In the genomic region with DNA sequence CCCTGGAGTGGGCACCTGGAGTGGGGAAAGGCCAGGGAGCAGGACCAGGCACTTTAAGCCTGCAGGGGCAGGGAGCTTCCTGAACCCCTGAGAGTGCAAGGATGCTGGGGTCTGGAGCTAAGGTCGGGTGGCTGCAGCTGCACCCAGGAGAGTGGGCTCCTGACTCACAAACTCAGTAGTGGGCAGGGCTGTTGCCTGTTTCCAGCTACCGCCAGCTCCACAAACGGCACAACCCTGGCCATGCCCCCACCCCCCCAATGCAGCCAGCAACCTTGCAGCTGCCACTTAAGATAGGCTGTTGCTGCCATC, we compare ENCODE assay signal across 17 cellular contexts.
A peak's percentile ranks its signal among the peaks of the same experiment; 100 is the strongest.
DNase-seq lines count a peak whose midpoint lies in the region; ATAC-seq lines count a peak whose summit lies in the region.
"Had no signal": no experiment of that assay in that cellular context is flagged by ENCODE, and none has a peak within 500 bp of the region (broad histone marks: within the 10 kb centered on the region; RNA-seq: fewer than 3 reads in every experiment).

No MANE protein-coding gene starts in this region.

- no peak overlapping the region for H2BK120ac ChIP-seq in neuronal stem cell (ENCODE audit: low read depth, low read length)

- peaks cover 2 to 26% of the 10 kb centered on the region in 2 donors for H3K9me3 ChIP-seq in neuronal stem cell (replicated peaks in 1 of 2; ENCODE audit: control insufficient read depth in 2 of 2, insufficient read depth in 1 of 2, low read depth in 1 of 2, low read length in 2 of 2)

- H2BK12ac ChIP-seq in neuronal stem cell (ENCODE audit: low read length): no peak overlapping the region

- no CpG with 5 or more reads among the region's 3 CpGs for WGBS in neuronal stem cell (ENCODE audit: extremely low coverage in 2 of 2, insufficient read length in 2 of 2, insufficient replicate concordance in 1 of 2), 2 donors

- intact Hi-C loops in left ventricle myocardium superior (cut with micrococcal nuclease) (no loop called here), cardiac septum (cut with DNase I) (no loop called here)

- no peaks in the 10 kb centered on the region for H3K4me1 Mint-ChIP-seq in stimulated activated memory B cell treated with anti-CD40 and anti-IgM and Interleukin-4, amounts not matched to agents 10 μg/mL and 1 μg/mL and 100 μg/mL, for 72 hours

- H3K4me2 ChIP-seq in neuronal stem cell (ENCODE audit: insufficient read depth, low read length, poor library complexity, severe bottlenecking): no peak overlapping the region

- ATAC-seq in left ventricle myocardium superior (no peak), left lobe of liver (peak; percentile 48)
- ATAC-seq in stimulated activated memory B cell treated with anti-CD40 and anti-IgM and Interleukin-4, amounts not matched to agents 10 μg/mL and 1 μg/mL and 100 μg/mL, for 72 hours: peak; percentile 39

- H2AK5ac ChIP-seq in neuronal stem cell (ENCODE audit: low read depth, low read length): no peak overlapping the region

- H2AFZ ChIP-seq in neuronal stem cell (ENCODE audit: low read length): no peak overlapping the region
- H2AFZ ChIP-seq: GM23248 had no signal

- no peaks in the 10 kb centered on the region for H3K36me3 Mint-ChIP-seq in stimulated activated memory B cell treated with anti-CD40 and anti-IgM and Interleukin-4, amounts not matched to agents 10 μg/mL and 1 μg/mL and 100 μg/mL, for 72 hours
- H3K36me3 Mint-ChIP-seq: CD4-positive, alpha-beta memory T cell had no signal

- H3K27ac Mint-ChIP-seq in stimulated activated memory B cell treated with anti-CD40 and anti-IgM and Interleukin-4, amounts not matched to agents 10 μg/mL and 1 μg/mL and 100 μg/mL, for 72 hours: no peak overlapping the region
- H3K27ac Mint-ChIP-seq: CD4-positive, alpha-beta memory T cell; H9; HFFc6 had no signal

- H2BK5ac ChIP-seq in neuronal stem cell (ENCODE audit: low read length): no peak overlapping the region

- peak; percentile 29 for DNase-seq in left ventricle myocardium superior
- DNase-seq in cardiac septum (ENCODE audit: low spot score): no peak
- DNase-seq in left lobe of liver (ENCODE audit: low spot score): no peak
- DNase-seq in neuronal stem cell (ENCODE audit: low spot score): no peak
- DNase-seq in DMS 273 treated with DMSO at 0.1 percent for 48 hours (lab: John Stamatoyannopoulos, UW): no peak
- no peak for DNase-seq in T-helper 2 cell
- DNase-seq in HCEC 1CT: no peak
- DNase-seq: C1 segment of cervical spinal cord, Calu3, COR-L47, DMS153, DND-41, GM23248, H9, HFFc6 had no signal

- no peaks in the 10 kb centered on the region for H3K36me3 ChIP-seq in neuronal stem cell (replicated peaks in 1 of 2; ENCODE audit: control insufficient read depth in 2 of 2, insufficient read depth in 2 of 2, low read length in 2 of 2)

- H3K4ac ChIP-seq in neuronal stem cell (ENCODE audit: low read length): no peak overlapping the region

- peaks cover 12% of the 10 kb centered on the region for H3K9me3 Mint-ChIP-seq in stimulated activated memory B cell treated with anti-CD40 and anti-IgM and Interleukin-4, amounts not matched to agents 10 μg/mL and 1 μg/mL and 100 μg/mL, for 72 hours

- no peak overlapping the region for H4K8ac ChIP-seq in neuronal stem cell (ENCODE audit: low read depth, low read length)

- H3K27me3 ChIP-seq in neuronal stem cell (ENCODE audit: control insufficient read depth in 3 of 3, insufficient read depth in 3 of 3, low read depth in 1 of 3, low read length in 3 of 3): no peaks in the 10 kb centered on the region

- no peak overlapping the region for H3K27ac ChIP-seq in neuronal stem cell (replicated peaks; ENCODE audit: low read length)
- H3K27ac ChIP-seq: GM23248 had no signal

- H3K9ac ChIP-seq in neuronal stem cell (ENCODE audit: low read depth, low read length, poor library complexity): no peak overlapping the region
- H3K9ac ChIP-seq: GM23248 had no signal

- no peak overlapping the region for H3K14ac ChIP-seq in neuronal stem cell (ENCODE audit: low read length)

- no peaks in the 10 kb centered on the region for H3K79me1 ChIP-seq in neuronal stem cell (ENCODE audit: low read depth, low read length)

- no peaks in the 10 kb centered on the region for H3K27me3 Mint-ChIP-seq in stimulated activated memory B cell treated with anti-CD40 and anti-IgM and Interleukin-4, amounts not matched to agents 10 μg/mL and 1 μg/mL and 100 μg/mL, for 72 hours
- H3K27me3 Mint-ChIP-seq: CD4-positive, alpha-beta memory T cell had no signal

- H3K18ac ChIP-seq in neuronal stem cell (ENCODE audit: low read length): no peak overlapping the region

- H3K4me1 ChIP-seq in neuronal stem cell (ENCODE audit: control insufficient read depth in 2 of 2, insufficient read depth in 1 of 2, low read depth in 1 of 2, low read length in 2 of 2): no peaks in the 10 kb centered on the region

- no peak overlapping the region for H3K4me3 Mint-ChIP-seq in stimulated activated memory B cell treated with anti-CD40 and anti-IgM and Interleukin-4, amounts not matched to agents 10 μg/mL and 1 μg/mL and 100 μg/mL, for 72 hours
- H3K4me3 Mint-ChIP-seq: CD4-positive, alpha-beta memory T cell; H9; HFFc6 had no signal

- H3K23ac ChIP-seq in neuronal stem cell (ENCODE audit: low read depth, low read length, poor library complexity): peak overlapping the region; percentile 1

- peak overlapping the region in 1 of 2 donors; percentile 23 for H3K4me3 ChIP-seq in neuronal stem cell (ENCODE audit: low read length in 2 of 2)
- H3K4me3 ChIP-seq: GM23248 had no signal

- no peak overlapping the region for H2BK15ac ChIP-seq in neuronal stem cell (ENCODE audit: low read length)

- H4K91ac ChIP-seq in neuronal stem cell (ENCODE audit: low read depth, low read length, poor library complexity): no peak overlapping the region
